Comparison of ENCODE assay signal across 23 cellular contexts in the genomic region with DNA sequence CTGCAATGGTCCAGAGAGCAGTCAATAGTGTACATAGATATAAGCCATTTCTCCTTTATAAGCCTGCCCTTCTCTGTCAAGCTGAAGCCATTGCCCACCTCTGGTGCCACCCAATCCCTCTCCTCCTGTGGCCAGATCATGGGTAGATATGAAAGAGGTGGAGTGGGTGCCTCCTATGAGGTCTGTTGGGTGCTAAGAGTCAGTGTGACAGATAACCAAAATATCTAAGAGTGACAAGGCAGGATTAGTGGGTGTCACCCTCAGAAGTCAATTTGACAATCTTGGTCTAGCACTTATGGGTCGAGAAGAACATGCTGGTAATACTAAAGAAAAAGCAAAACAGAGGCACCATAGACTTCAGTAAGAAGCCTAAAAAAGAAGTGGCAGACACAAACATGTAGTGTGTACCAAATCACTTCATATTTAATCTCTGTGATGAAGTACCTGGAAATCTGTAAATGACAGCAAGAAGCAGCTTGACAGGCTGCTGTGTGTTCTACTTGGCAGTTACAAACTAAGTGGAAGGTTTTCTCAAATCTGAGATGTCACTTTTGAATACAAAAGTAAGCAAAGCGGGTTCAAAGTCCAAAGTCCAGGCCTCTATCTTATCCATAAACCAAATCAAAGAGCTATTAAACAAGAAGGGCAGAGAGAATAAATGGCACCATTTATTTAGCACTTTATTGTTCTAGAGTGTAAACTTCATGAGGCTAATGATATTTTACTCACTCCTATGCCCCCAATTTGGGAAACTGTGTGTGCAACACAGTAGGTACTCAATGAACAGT.
DNase-seq lines count a peak whose midpoint lies in the region; ATAC-seq, FAIRE-seq and TF ChIP-seq lines count a peak whose summit lies in the region.
"Had no signal": no experiment of that assay in that cellular context is flagged by ENCODE, and none has a peak within 500 bp of the region (broad histone marks: within the 10 kb centered on the region; RNA-seq: fewer than 3 reads in every experiment).

No MANE protein-coding gene starts in this region.

- no peaks in the 10 kb centered on the region for H3K36me3 ChIP-seq in body of pancreas (replicated peaks in 1 of 2; ENCODE audit: insufficient read depth in 1 of 2, low read depth in 2 of 2)
- H3K36me3 ChIP-seq in small intestine (ENCODE audit: control insufficient read depth in 2 of 2, insufficient read depth in 2 of 2, low read length in 2 of 2), result no peaks in the 10 kb centered on the region

- no peaks in the 10 kb centered on the region for H3K27me3 ChIP-seq in body of pancreas
- H3K27me3 ChIP-seq in small intestine (ENCODE audit: control insufficient read depth in 2 of 2, insufficient read depth in 2 of 2, low read length in 2 of 2), result no peaks in the 10 kb centered on the region

- TF ChIP-seq CTCF in 22Rv1 (IDR thresholded peaks at IDR 0.05) (no peak), body of pancreas (IDR thresholded peaks at IDR 0.05) (no peak)

- H3K27ac ChIP-seq in 22Rv1 (peak overlapping the region; percentile 83), body of pancreas (no peak overlapping the region), small intestine (ENCODE audit: low read depth in 1 of 2, low read length in 1 of 2) (no peak overlapping the region), substantia nigra (ENCODE audit: low read depth, low read length, poor library complexity, severe bottlenecking) (no peak overlapping the region)
- H3K27ac ChIP-seq: C4-2B, HL-60 had no signal

- FAIRE-seq in small intestine (lab: Jason Lieb, UNC), result no peak
- FAIRE-seq: A204.1, D721Med, G401.6, GM12891, GM18507, H54, HTR-8/SVneo had no signal

- ATAC-seq in body of pancreas (peak; percentile 24), GM18873 (IDR thresholded peaks at IDR 0.05; ENCODE audit: low FRiP score, unreplicated experiment) (no peak)
- ATAC-seq: GM23338 had no signal

- H3K4me1 ChIP-seq in body of pancreas (peaks cover 8% of the 10 kb centered on the region), small intestine (ENCODE audit: control insufficient read depth in 2 of 2, insufficient read depth in 1 of 2, low read depth in 1 of 2, low read length in 1 of 2) (peaks cover 0 to 3% of the 10 kb centered on the region in 2 donors)

- DNase-seq in body of pancreas, result no peak
- DNase-seq in mucosa of gallbladder (ENCODE audit: low spot score), result peak; percentile 75
- peak; percentile 50 for DNase-seq in small intestine
- no peak for DNase-seq in substantia nigra (lab: John Stamatoyannopoulos, UW)
- no peak for DNase-seq in AG08396 (ENCODE audit: low spot score)
- DNase-seq: ACHN; AML-193; Caco-2; CD4-positive, alpha-beta T cell; HCEC 1CT; IMR-90 had no signal

- intact Hi-C loops in body of pancreas (cut with DNase I), result no loop called here

- 41 to 45% methylated on average over 2 of the region's 2 CpGs for WGBS in body of pancreas, 2 donors
- 32 to 56% (median 55%) methylated on average over 2 of the region's 2 CpGs for WGBS in small intestine, 3 donors

- H3K4me3 ChIP-seq in body of pancreas, result no peak overlapping the region
- H3K4me3 ChIP-seq in small intestine (ENCODE audit: low read depth in 1 of 2, low read length in 2 of 2), result no peak overlapping the region
- H3K4me3 ChIP-seq: GM23338 had no signal

- H3K9me3 ChIP-seq in body of pancreas (no peaks in the 10 kb centered on the region), small intestine (ENCODE audit: control insufficient read depth, low read depth) (no peaks in the 10 kb centered on the region)
- H3K9me3 ChIP-seq: Caco-2 had no signal

- no peak for TF ChIP-seq POLR2A in body of pancreas (IDR thresholded peaks at IDR 0.05)

Comparison
In these comparisons a context has a peak if more than half of its experiments do, and no peak if none do; other contexts are left out.
1. DNase-seq: peak in mucosa of gallbladder (single experiment) and small intestine (single experiment); none in body of pancreas (0 of 4), substantia nigra (0 of 49) and AG08396 (single experiment).